ENCODE assay signal across 8 cellular contexts in genomic region chr22:36757608-36758220, GRCh38. TPM values are rescaled to one million over a fixed set of nuclear protein-coding genes. Genes with fewer than 3 reads are reported as not detected.
A peak's percentile ranks its signal among the peaks of the same experiment; 100 is the strongest.
DNase-seq lines count a peak whose midpoint lies in the region; ATAC-seq lines count a peak whose summit lies in the region.

No MANE protein-coding gene starts in this region.

- ATAC-seq in memory B cell (ENCODE audit: low read depth) (peak; percentile 91), GM18858 (IDR thresholded peaks at IDR 0.05; ENCODE audit: unreplicated experiment) (no peak)

- peaks cover 11% of the 10 kb centered on the region for H3K27me3 Mint-ChIP-seq in memory B cell

- peaks cover 4% of the 10 kb centered on the region for H3K36me3 Mint-ChIP-seq in memory B cell

- H3K27ac Mint-ChIP-seq in memory B cell = no peak overlapping the region

- no peak overlapping the region for H3K4me3 Mint-ChIP-seq in memory B cell

- no peaks in the 10 kb centered on the region for H3K9me3 Mint-ChIP-seq in memory B cell

- DNase-seq in SIG-M5 treated with dmso at 0.1 percent for 504 hours (lab: John Stamatoyannopoulos, UW; ENCODE audit: unreplicated experiment) = peak; percentile 42
- no peak for DNase-seq in SIG-M5 (lab: John Stamatoyannopoulos, UW)
- DNase-seq in NCI-H2227 treated with DMSO at 0.1 percent for 48 hours (lab: John Stamatoyannopoulos, UW) = peak; percentile 28
- DNase-seq in activated CD4-positive, alpha-beta T cell treated with anti-CD3 and anti-CD28 coated beads, Interleukin-2, amount 50 U/mL, for 24 hours (ENCODE audit: low read depth in 1 of 2, low spot score in 1 of 2) = peak; percentile 49 to 66
- peak; percentile 61 to 81 for DNase-seq in dermis microvascular lymphatic vessel endothelial cell (ENCODE audit: low read depth in 2 of 2)
- peak; percentile 67 to 72 for DNase-seq in memory B cell (ENCODE audit: low spot score in 2 of 2)
- DNase-seq in stimulated activated CD8-positive, alpha-beta memory T cell treated with anti-CD3 and anti-CD28 coated beads, Interleukin-15, amount 100 ng/mL, for 4 hours (ENCODE audit: low read depth in 2 of 2) = peak; percentile 29 to 45

- peaks cover 2% of the 10 kb centered on the region for H3K4me1 Mint-ChIP-seq in memory B cell

RNA-seq across cellular contexts. Expression of gene IFT27, which starts 18.2 kb away (rescaled TPM):
- 10.8 and 16.2 TPM in 2 replicates for total RNA-seq in dermis microvascular lymphatic vessel endothelial cell

RNA-seq across cellular contexts. Expression of gene CACNG2, which starts 54.2 kb away (rescaled TPM):
- total RNA-seq in dermis microvascular lymphatic vessel endothelial cell = not detected in 2 replicates

RNA-seq across cellular contexts. Expression of gene PVALB, which starts 59.1 kb away (rescaled TPM):
- not detected in 2 replicates for total RNA-seq in dermis microvascular lymphatic vessel endothelial cell
